In the genomic region with DNA sequence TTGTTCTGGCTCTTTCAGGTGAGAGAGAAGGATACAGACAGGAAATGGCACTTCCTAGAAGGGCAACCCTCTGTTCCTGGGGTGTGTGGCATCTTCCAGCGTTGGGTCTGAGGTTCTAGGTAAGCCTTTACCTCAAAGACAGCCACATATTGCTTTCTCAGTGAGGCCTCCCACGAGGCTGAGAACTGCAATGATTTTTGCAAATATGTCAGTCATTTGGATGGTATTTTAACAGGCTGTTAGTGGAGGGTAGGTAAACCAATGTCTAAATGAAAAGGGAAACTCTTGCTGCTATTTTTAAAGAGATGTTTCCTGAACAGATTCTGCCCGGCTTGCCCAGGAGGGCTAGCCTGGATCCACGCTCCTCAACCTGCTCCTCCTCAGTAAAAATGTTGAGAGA, we compare ENCODE assay signal across 31 cellular contexts.
"Had no signal": no experiment of that assay in that cellular context is flagged by ENCODE, and none has a peak within 500 bp of the region (broad histone marks: within the 10 kb centered on the region; RNA-seq: fewer than 3 reads in every experiment).

No MANE protein-coding gene starts in this region.

- H3K9ac ChIP-seq: KMS-11, SK-N-SH had no signal

- H3K4me2 ChIP-seq: KMS-11, SK-N-SH had no signal

- H3K27ac ChIP-seq: body of pancreas, KMS-11, Peyer's patch, RWPE1, SJCRH30 had no signal

- ATAC-seq: activated T-helper 17 cell treated with anti-CD3 and anti-CD28 coated beads, Interleukin-2, amount 50 U/mL, for 72 hours; body of pancreas had no signal

- H3K4me3 Mint-ChIP-seq: activated naive CD4-positive, alpha-beta T cell treated with anti-CD3 and anti-CD28 coated beads for 36 hours; activated naive CD8-positive, alpha-beta T cell treated with anti-CD3 and anti-CD28 coated beads for 36 hours; activated T-helper 17 cell treated with anti-CD3 and anti-CD28 coated beads, Interleukin-2, amount 50 U/mL, for 72 hours; T-helper 1 cell treated with Interleukin-12 subunit alpha and Interleukin-12 subunit beta and Interleukin-4 antibody, amounts not matched to agents 30 μg/mL and 1 μg/mL, for 36 hours had no signal

- FAIRE-seq: bronchial epithelial cell, colon had no signal

- H3K9me3 Mint-ChIP-seq: activated naive CD8-positive, alpha-beta T cell treated with anti-CD3 and anti-CD28 coated beads for 36 hours; activated T-helper 17 cell treated with anti-CD3 and anti-CD28 coated beads, Interleukin-2, amount 50 U/mL, for 72 hours; T-helper 1 cell treated with Interleukin-12 subunit alpha and Interleukin-12 subunit beta and Interleukin-4 antibody, amounts not matched to agents 30 μg/mL and 1 μg/mL, for 36 hours had no signal

- H3K27ac Mint-ChIP-seq: activated naive CD4-positive, alpha-beta T cell treated with anti-CD3 and anti-CD28 coated beads for 36 hours; activated naive CD8-positive, alpha-beta T cell treated with anti-CD3 and anti-CD28 coated beads for 36 hours; activated T-helper 17 cell treated with anti-CD3 and anti-CD28 coated beads, Interleukin-2, amount 50 U/mL, for 72 hours; T-helper 1 cell treated with Interleukin-12 subunit alpha and Interleukin-12 subunit beta and Interleukin-4 antibody, amounts not matched to agents 30 μg/mL and 1 μg/mL, for 36 hours had no signal

- H3K9me3 ChIP-seq: body of pancreas, Peyer's patch, SJCRH30, SK-N-SH had no signal

- H3K4me1 ChIP-seq: body of pancreas, Peyer's patch, SJCRH30 had no signal

- H3K36me3 Mint-ChIP-seq: activated naive CD8-positive, alpha-beta T cell treated with anti-CD3 and anti-CD28 coated beads for 36 hours had no signal

- H3K27me3 Mint-ChIP-seq: activated naive CD8-positive, alpha-beta T cell treated with anti-CD3 and anti-CD28 coated beads for 36 hours; activated T-helper 17 cell treated with anti-CD3 and anti-CD28 coated beads, Interleukin-2, amount 50 U/mL, for 72 hours had no signal

- H3K36me3 ChIP-seq: Peyer's patch, SJCRH30 had no signal

- H3K27me3 ChIP-seq: Peyer's patch, SJCRH30 had no signal

- H3K4me1 Mint-ChIP-seq: activated naive CD8-positive, alpha-beta T cell treated with anti-CD3 and anti-CD28 coated beads for 36 hours; activated T-helper 17 cell treated with anti-CD3 and anti-CD28 coated beads, Interleukin-2, amount 50 U/mL, for 72 hours had no signal

- DNase-seq: activated CD4-positive, alpha-beta T cell treated with anti-CD3 and anti-CD28 coated beads for 48 hours; activated CD4-positive, alpha-beta T cell treated with anti-CD3 and anti-CD28 coated beads, Interleukin-2, amount 50 U/mL, for 4 hours; activated CD4-positive, CD25-positive, alpha-beta regulatory T cell treated with anti-CD3 and anti-CD28 coated beads, Interleukin-2, amount 50 U/mL, for 72 hours; activated gamma-delta T cell; activated naive CD4-positive, alpha-beta T cell treated with anti-CD3 and anti-CD28 coated beads for 36 hours; activated naive CD8-positive, alpha-beta T cell treated with anti-CD3 and anti-CD28 coated beads for 36 hours; activated T-cell treated with anti-CD3 and anti-CD28 coated beads for 4 hours; activated T-cell treated with anti-CD3 and anti-CD28 coated beads, Interleukin-2, amount 50 U/mL, for 48 hours; aorta; body of pancreas; central memory CD4-positive, alpha-beta T cell; NCI-H1092; NCI-H1417; NCI-H1930; NCI-H2107; NCI-H2171 treated with DMSO at 0.1 percent for 48 hours; NCI-H226; NCI-H526; NK-92 treated with Interleukin-12 subunit alpha and Interleukin-12 subunit beta, amount 100 ng/mL, for 24 hours; OCI-M1; Peyer's patch; Right ventricle myocardium superior; SJCRH30; SK-N-SH; SW 1271 had no signal

- H3K9me2 ChIP-seq: SK-N-SH had no signal

- H3K4me3 ChIP-seq: body of pancreas, Peyer's patch, SJCRH30 had no signal
